ENCODE assay signal across 1 cellular context in genomic region chr17:63622571-63623390, GRCh38.
A peak's percentile ranks its signal among the peaks of the same experiment; 100 is the strongest.
TF ChIP-seq lines count a peak whose summit lies in the region.

No MANE protein-coding gene starts in this region.

TF ChIP-seq in K562, 482 proteins besides CTCF, POLR2A, EP300 and RAD21 (continued from another document and continues in another):
- TF ChIP-seq MAZ (CRISPR knock-in tag; conservative IDR thresholded peaks at IDR 0.05 in 1 of 2, IDR thresholded peaks at IDR 0.05 in 1 of 2) (peak; percentile 44 to 66; a peak in 3 of 4 replicates), KHSRP (IDR thresholded peaks at IDR 0.05) (no peak), PRPF4 (IDR thresholded peaks at IDR 0.05; ENCODE audit: insufficient read depth, low read depth, low read length, poor library complexity, severe bottlenecking) (no peak), HMG20B (CRISPR knock-in tag; IDR thresholded peaks at IDR 0.05) (no peak), HNRNPK (IDR thresholded peaks at IDR 0.05; ENCODE audit: low read depth, low read length, poor library complexity, severe bottlenecking) (no peak), NEUROD1 (IDR thresholded peaks at IDR 0.05; ENCODE audit: borderline replicate concordance, low read depth, low read length, partially characterized antibody) (no peak), HDAC2 (IDR thresholded peaks at IDR 0.05) (peak; percentile 33; the same call in 1 of the 2 replicates), SMARCA4 (IDR thresholded peaks at IDR 0.05) (no peak), MCM7 (IDR thresholded peaks at IDR 0.05) (no peak), BCLAF1 (IDR thresholded peaks at IDR 0.05; ENCODE audit: borderline replicate concordance in 1 of 2, control insufficient read depth in 1 of 2, low read depth in 2 of 2, low read length in 1 of 2) (no peak), HEY1 (CRISPR knock-in tag; IDR thresholded peaks at IDR 0.05; ENCODE audit: borderline replicate concordance) (no peak), RBM34 (IDR thresholded peaks at IDR 0.05; ENCODE audit: borderline replicate concordance, insufficient read depth, low read length) (no peak), TBL1XR1 (IDR thresholded peaks at IDR 0.05; ENCODE audit: low read length in 2 of 2) (no peak), ARHGAP35 (IDR thresholded peaks at IDR 0.05; ENCODE audit: partially characterized antibody) (no peak), NR3C1 (CRISPR knock-in tag; IDR thresholded peaks at IDR 0.05) (0 out of 2 replicates have a peak, but pooled peaks have one; percentile 44), MIER1 (IDR thresholded peaks at IDR 0.05; ENCODE audit: low read depth) (no peak), EWSR1 (IDR thresholded peaks at IDR 0.05; ENCODE audit: borderline replicate concordance, low read depth, partially characterized antibody) (no peak), ETV1 (tag; conservative IDR thresholded peaks at IDR 0.05; ENCODE audit: low read depth) (no peak), CCNT2 (IDR thresholded peaks at IDR 0.05; ENCODE audit: borderline replicate concordance, extremely low read depth, insufficient read length, low read depth, low read length) (peak; percentile 26), ZBTB7A (IDR thresholded peaks at IDR 0.05; ENCODE audit: borderline replicate concordance, control insufficient read depth, low read depth, low read length) (no peak), IRF1 (CRISPR knock-in tag; IDR thresholded peaks at IDR 0.05; ENCODE audit: borderline replicate concordance) (no peak), ZNF217 (CRISPR knock-in tag; IDR thresholded peaks at IDR 0.05) (no peak), SRSF1 (IDR thresholded peaks at IDR 0.05; ENCODE audit: low read depth, low read length) (no peak), PKNOX1 (IDR thresholded peaks at IDR 0.05) (no peak), SIN3B (IDR thresholded peaks at IDR 0.05; ENCODE audit: low read depth) (peak; percentile 39; the same call in 1 of the 2 replicates), PCBP1 (IDR thresholded peaks at IDR 0.05; ENCODE audit: low read depth, low read length, poor library complexity, severe bottlenecking) (peak; percentile 60), ZNF655 (CRISPR knock-in tag; IDR thresholded peaks at IDR 0.05) (no peak), KAT8 (IDR thresholded peaks at IDR 0.05; ENCODE audit: low read depth) (no peak), ELF1 (tag; IDR thresholded peaks at IDR 0.05) (no peak), ZBTB5 (IDR thresholded peaks at IDR 0.05) (no peak), CHD2 (IDR thresholded peaks at IDR 0.05; ENCODE audit: low read depth, low read length) (no peak), CHD7 (IDR thresholded peaks at IDR 0.05; ENCODE audit: low read depth, low read length) (no peak), PHF8 (IDR thresholded peaks at IDR 0.05; ENCODE audit: borderline replicate concordance, low read length) (peak; percentile 45; the same call in 1 of the 2 replicates), MITF (IDR thresholded peaks at IDR 0.05) (no peak), GATA2 (CRISPR knock-in tag; IDR thresholded peaks at IDR 0.05) (no peak), RHOXF2B (CRISPR knock-in tag; conservative IDR thresholded peaks at IDR 0.05) (no peak), HDAC1 (IDR thresholded peaks at IDR 0.05) (peak in 1 of 2 experiments; percentile 35; a peak in 2 of 4 replicates), SLC30A9 (CRISPR knock-in tag; IDR thresholded peaks at IDR 0.05) (no peak), MTA1 (IDR thresholded peaks at IDR 0.05; ENCODE audit: borderline replicate concordance) (no peak), ZNF444 (CRISPR knock-in tag; IDR thresholded peaks at IDR 0.05) (no peak), ZNF197 (CRISPR knock-in tag; IDR thresholded peaks at IDR 0.05; ENCODE audit: low read depth) (no peak), ATF1 (CRISPR knock-in tag; IDR thresholded peaks at IDR 0.05) (no peak), ATF1 (tag; IDR thresholded peaks at IDR 0.05) (no peak), GATAD2B (IDR thresholded peaks at IDR 0.05; ENCODE audit: borderline replicate concordance) (peak; percentile 69; the same call in 1 of the 2 replicates)
